ENCODE assay signal across 11 cellular contexts in genomic region chr17:6507535-6507934, GRCh38. TPM values are rescaled to one million over a fixed set of nuclear protein-coding genes. Genes with fewer than 3 reads are reported as not detected.
DNase-seq lines count a peak whose midpoint lies in the region; ATAC-seq, FAIRE-seq and TF ChIP-seq lines count a peak whose summit lies in the region.
"Had no signal": no experiment of that assay in that cellular context is flagged by ENCODE, and none has a peak within 500 bp of the region (broad histone marks: within the 10 kb centered on the region; RNA-seq: fewer than 3 reads in every experiment).

No MANE protein-coding gene starts in this region.

- H3K4me1 Mint-ChIP-seq in WTC11: peaks cover 4% of the 10 kb centered on the region

- no peaks in the 10 kb centered on the region for H3K27me3 ChIP-seq in stomach smooth muscle (ENCODE audit: control insufficient read depth in 1 of 2, insufficient read depth in 2 of 2, low read length in 2 of 2)

- H3K9me3 Mint-ChIP-seq in WTC11: no peaks in the 10 kb centered on the region
- H3K9me3 Mint-ChIP-seq: activated T-cell treated with anti-CD3 and anti-CD28 coated beads, Interleukin-2, amount 50 U/mL, for 4 hours; T-helper 1 cell treated with Interleukin-12 subunit alpha and Interleukin-12 subunit beta and Interleukin-4 antibody, amounts not matched to agents 30 μg/mL and 1 μg/mL, for 36 hours had no signal

- TF ChIP-seq CTCF in HFF-Myc (IDR thresholded peaks at IDR 0.05; ENCODE audit: low read depth, low read length, missing control alignments) (no peak), WTC11 (IDR thresholded peaks at IDR 0.05) (no peak)

- POLR2A ChIA-PET in WTC11 (lab: Charles Lee): no interaction called here

- H3K4me3 ChIP-seq in HFF-Myc (replicated peaks; ENCODE audit: low read depth, low read length) (no peak overlapping the region), stomach smooth muscle (ENCODE audit: low read length in 2 of 2) (peak overlapping the region in 1 of 2 donors; percentile 15)

- H3K27me3 Mint-ChIP-seq in WTC11 (ENCODE audit: low read depth): peaks cover 6% of the 10 kb centered on the region

- peaks cover 3 to 8% of the 10 kb centered on the region in 2 donors for H3K36me3 ChIP-seq in stomach smooth muscle (ENCODE audit: control insufficient read depth in 2 of 2, insufficient read depth in 2 of 2, low read length in 2 of 2)

- DNase-seq in HFF-Myc (ENCODE audit: extremely low read depth, low read depth) (peak; percentile 20), amniotic epithelial cell (ENCODE audit: low read depth) (peak; percentile 91), glomerular endothelial cell (ENCODE audit: extremely low read depth, low read depth, low spot score) (peak; percentile 61), WTC11 (ENCODE audit: low spot score) (no peak), GM19239 (ENCODE audit: insufficient read length, low spot score) (no peak), substantia nigra (lab: John Stamatoyannopoulos, UW) (no peak)
- DNase-seq: activated T-cell treated with anti-CD3 and anti-CD28 coated beads, Interleukin-2, amount 50 U/mL, for 4 hours; NCI-H187 treated with DMSO at 0.1 percent for 48 hours had no signal

- peaks cover 44% of the 10 kb centered on the region for H3K4me1 ChIP-seq in stomach smooth muscle (ENCODE audit: control insufficient read depth, insufficient read depth, low read length)

- CTCF ChIA-PET in WTC11 (lab: Charles Lee): interaction anchor here (1.8 to 2.1 kb wide), 2 partner anchors 12 to 35 kb away, joined by 5 to 6 read pairs; no protein-coding TSS in a partner anchor

- H3K9me3 ChIP-seq in stomach smooth muscle (ENCODE audit: control insufficient read depth in 2 of 2, low read length in 2 of 2): no peaks in the 10 kb centered on the region

- no peaks in the 10 kb centered on the region for H3K36me3 Mint-ChIP-seq in WTC11

- H3K9ac ChIP-seq in stomach smooth muscle (ENCODE audit: low read length in 2 of 2): no peak overlapping the region

- ATAC-seq in GM19395 (IDR thresholded peaks at IDR 0.05; ENCODE audit: unreplicated experiment): no peak
- no peak for ATAC-seq in WTC11
- ATAC-seq: activated T-cell treated with anti-CD3 and anti-CD28 coated beads, Interleukin-2, amount 50 U/mL, for 4 hours had no signal

- H3K4me3 Mint-ChIP-seq in WTC11: no peak overlapping the region
- H3K4me3 Mint-ChIP-seq: activated T-cell treated with anti-CD3 and anti-CD28 coated beads, Interleukin-2, amount 50 U/mL, for 4 hours; T-helper 1 cell treated with Interleukin-12 subunit alpha and Interleukin-12 subunit beta and Interleukin-4 antibody, amounts not matched to agents 30 μg/mL and 1 μg/mL, for 36 hours had no signal

- no peak for FAIRE-seq in GM19239 (lab: Jason Lieb, UNC)

- H3K27ac Mint-ChIP-seq in WTC11: no peak overlapping the region
- H3K27ac Mint-ChIP-seq: T-helper 1 cell treated with Interleukin-12 subunit alpha and Interleukin-12 subunit beta and Interleukin-4 antibody, amounts not matched to agents 30 μg/mL and 1 μg/mL, for 36 hours had no signal

- H3K27ac ChIP-seq in stomach smooth muscle (ENCODE audit: low read length) (peak overlapping the region; percentile 55), substantia nigra (ENCODE audit: low read depth, low read length, poor library complexity, severe bottlenecking) (no peak overlapping the region)

TF ChIP-seq in WTC11, 78 proteins besides CTCF, POLR2A, EP300 and RAD21:
- no peak for TF ChIP-seq EMX1 (CRISPR knock-in tag; IDR thresholded peaks at IDR 0.05)

RNA-seq across cellular contexts. Expression of gene PITPNM3, which starts 48.8 kb away (rescaled TPM):
- total RNA-seq in glomerular endothelial cell: 0.15 and 0.82 TPM in 2 replicates
- 2.1 to 2.8 TPM (median 2.3 TPM) in 3 replicates for total RNA-seq in WTC11 (2021)

Comparison
In these comparisons a context has a peak if more than half of its experiments do, and no peak if none do; other contexts are left out.
1. DNase-seq: peak in HFF-Myc (single experiment), amniotic epithelial cell (single experiment) and glomerular endothelial cell (single experiment); none in WTC11 (single experiment), GM19239 (single experiment) and substantia nigra (0 of 49).